Comparison of ENCODE assay signal across 17 cellular contexts in genomic region chr15:64552281-64552948, GRCh38.
"Had no signal": no experiment of that assay in that cellular context is flagged by ENCODE, and none has a peak within 500 bp of the region (broad histone marks: within the 10 kb centered on the region; RNA-seq: fewer than 3 reads in every experiment).

No MANE protein-coding gene starts in this region.

- H3K27me3 Mint-ChIP-seq: activated CD4-positive, alpha-beta T cell treated with anti-CD3 and anti-CD28 coated beads for 36 hours; activated naive CD4-positive, alpha-beta T cell treated with anti-CD3 and anti-CD28 coated beads, Interleukin-2, amount 10 ng/mL, durations not matched to agents 7 days and 5 days; activated T-helper 17 cell treated with anti-CD3 and anti-CD28 coated beads, Interleukin-2, amount 50 U/mL, for 72 hours; naive B cell had no signal

- H3K27ac ChIP-seq: body of pancreas, lower lobe of right lung, psoas muscle, upper lobe of right lung, VCaP had no signal

- DNase-seq: activated CD4-positive, alpha-beta T cell treated with anti-CD3 and anti-CD28 coated beads for 36 hours; activated naive CD4-positive, alpha-beta T cell treated with anti-CD3 and anti-CD28 coated beads, Interleukin-2, amount 10 ng/mL, durations not matched to agents 7 days and 5 days; body of pancreas; central memory CD4-positive, alpha-beta T cell; cortex of kidney; effector memory CD4-positive, alpha-beta T cell; lower lobe of right lung; naive B cell; nucleus accumbens; psoas muscle; stimulated activated CD4-positive, alpha-beta T cell treated with anti-CD3 and anti-CD28 coated beads, Interleukin-4, amount 100 ng/mL, for 1 hour; stimulated activated CD8-positive, alpha-beta memory T cell treated with anti-CD3 and anti-CD28 coated beads, Interleukin-4, amount 100 ng/mL, for 48 hours; stimulated activated naive CD8-positive, alpha-beta T cell treated with anti-CD3 and anti-CD28 coated beads, Interleukin-15, Interleukin-2, amounts not matched to agents 100 U/mL and 50 U/mL, for 24 hours; T1000; upper lobe of right lung had no signal

- H3K27me3 ChIP-seq: body of pancreas, upper lobe of right lung had no signal

- H3K4me1 ChIP-seq: lower lobe of right lung, upper lobe of right lung had no signal

- ATAC-seq: activated CD4-positive, alpha-beta T cell treated with anti-CD3 and anti-CD28 coated beads for 36 hours; activated T-helper 17 cell treated with anti-CD3 and anti-CD28 coated beads, Interleukin-2, amount 50 U/mL, for 72 hours; body of pancreas; lower lobe of right lung; stimulated activated naive CD8-positive, alpha-beta T cell treated with anti-CD3 and anti-CD28 coated beads, Interleukin-15, Interleukin-2, amounts not matched to agents 100 U/mL and 50 U/mL, for 24 hours; upper lobe of right lung had no signal

- H3K9me3 Mint-ChIP-seq: activated naive CD4-positive, alpha-beta T cell treated with anti-CD3 and anti-CD28 coated beads, Interleukin-2, amount 10 ng/mL, durations not matched to agents 7 days and 5 days; activated T-helper 17 cell treated with anti-CD3 and anti-CD28 coated beads, Interleukin-2, amount 50 U/mL, for 72 hours; naive B cell had no signal

- H3K36me3 ChIP-seq: lower lobe of right lung, upper lobe of right lung had no signal

- H3K4me3 ChIP-seq: body of pancreas, lower lobe of right lung, psoas muscle, upper lobe of right lung had no signal

- H3K27ac Mint-ChIP-seq: activated CD4-positive, alpha-beta T cell treated with anti-CD3 and anti-CD28 coated beads for 36 hours; activated naive CD4-positive, alpha-beta T cell treated with anti-CD3 and anti-CD28 coated beads, Interleukin-2, amount 10 ng/mL, durations not matched to agents 7 days and 5 days; activated T-helper 17 cell treated with anti-CD3 and anti-CD28 coated beads, Interleukin-2, amount 50 U/mL, for 72 hours had no signal

- H3K4me3 Mint-ChIP-seq: activated CD4-positive, alpha-beta T cell treated with anti-CD3 and anti-CD28 coated beads for 36 hours; activated naive CD4-positive, alpha-beta T cell treated with anti-CD3 and anti-CD28 coated beads, Interleukin-2, amount 10 ng/mL, durations not matched to agents 7 days and 5 days; activated T-helper 17 cell treated with anti-CD3 and anti-CD28 coated beads, Interleukin-2, amount 50 U/mL, for 72 hours; naive B cell had no signal

- H3K9me3 ChIP-seq: body of pancreas, lower lobe of right lung, psoas muscle, upper lobe of right lung had no signal

- H3K36me3 Mint-ChIP-seq: naive B cell had no signal
